In the genomic region with DNA sequence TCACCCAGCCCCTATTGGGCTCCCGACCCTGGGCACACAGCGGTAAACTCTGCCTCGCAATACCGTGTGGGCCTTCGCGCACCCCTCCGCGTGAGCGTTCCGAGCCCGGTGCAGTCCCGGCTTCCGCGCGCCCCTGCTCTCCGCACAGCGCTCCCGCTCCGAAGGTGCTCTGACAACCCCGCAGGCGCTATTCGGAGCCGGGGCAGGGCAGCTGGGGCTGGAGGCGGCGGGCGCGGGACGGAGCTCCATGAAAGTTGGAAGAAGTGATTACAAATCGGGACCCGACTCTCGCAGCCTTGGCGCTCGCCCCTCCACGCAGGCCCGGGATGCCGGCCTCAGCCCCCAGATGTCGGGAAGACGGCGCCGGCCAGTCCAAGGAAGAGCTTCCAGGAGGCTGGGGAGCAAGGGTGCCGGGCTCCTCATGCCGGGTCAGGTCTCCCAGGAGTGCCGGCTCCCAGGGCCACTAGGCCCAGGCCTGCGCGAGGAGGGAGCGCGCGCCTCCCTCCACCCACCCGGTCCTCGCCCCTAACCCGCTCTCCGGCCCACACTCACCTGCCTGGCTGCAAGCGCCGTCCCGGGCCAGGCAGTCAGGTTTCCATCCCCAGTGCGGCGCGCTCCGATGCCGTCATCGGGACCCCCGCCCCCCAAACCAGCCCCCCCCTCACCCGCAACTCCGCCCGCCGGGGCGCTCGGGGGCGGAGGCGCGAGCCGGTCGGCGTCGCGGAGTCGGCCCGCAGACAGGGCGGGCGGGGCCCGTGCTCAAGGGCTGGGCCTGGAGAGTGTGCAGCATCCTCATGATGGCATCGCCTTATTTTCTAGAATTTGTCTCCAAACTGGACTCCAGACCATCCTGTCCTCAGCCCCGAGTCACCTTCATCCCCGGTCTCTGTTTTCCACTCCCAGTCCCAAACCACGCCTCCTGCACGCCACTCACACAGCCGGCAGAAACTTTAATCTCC, we compare ENCODE assay signal across 8 cellular contexts. TPM values are rescaled to one million over a fixed set of nuclear protein-coding genes. Genes with fewer than 3 reads are reported as not detected.
DNase-seq lines count a peak whose midpoint lies in the region; ATAC-seq and TF ChIP-seq lines count a peak whose summit lies in the region.

A gene with protein sequence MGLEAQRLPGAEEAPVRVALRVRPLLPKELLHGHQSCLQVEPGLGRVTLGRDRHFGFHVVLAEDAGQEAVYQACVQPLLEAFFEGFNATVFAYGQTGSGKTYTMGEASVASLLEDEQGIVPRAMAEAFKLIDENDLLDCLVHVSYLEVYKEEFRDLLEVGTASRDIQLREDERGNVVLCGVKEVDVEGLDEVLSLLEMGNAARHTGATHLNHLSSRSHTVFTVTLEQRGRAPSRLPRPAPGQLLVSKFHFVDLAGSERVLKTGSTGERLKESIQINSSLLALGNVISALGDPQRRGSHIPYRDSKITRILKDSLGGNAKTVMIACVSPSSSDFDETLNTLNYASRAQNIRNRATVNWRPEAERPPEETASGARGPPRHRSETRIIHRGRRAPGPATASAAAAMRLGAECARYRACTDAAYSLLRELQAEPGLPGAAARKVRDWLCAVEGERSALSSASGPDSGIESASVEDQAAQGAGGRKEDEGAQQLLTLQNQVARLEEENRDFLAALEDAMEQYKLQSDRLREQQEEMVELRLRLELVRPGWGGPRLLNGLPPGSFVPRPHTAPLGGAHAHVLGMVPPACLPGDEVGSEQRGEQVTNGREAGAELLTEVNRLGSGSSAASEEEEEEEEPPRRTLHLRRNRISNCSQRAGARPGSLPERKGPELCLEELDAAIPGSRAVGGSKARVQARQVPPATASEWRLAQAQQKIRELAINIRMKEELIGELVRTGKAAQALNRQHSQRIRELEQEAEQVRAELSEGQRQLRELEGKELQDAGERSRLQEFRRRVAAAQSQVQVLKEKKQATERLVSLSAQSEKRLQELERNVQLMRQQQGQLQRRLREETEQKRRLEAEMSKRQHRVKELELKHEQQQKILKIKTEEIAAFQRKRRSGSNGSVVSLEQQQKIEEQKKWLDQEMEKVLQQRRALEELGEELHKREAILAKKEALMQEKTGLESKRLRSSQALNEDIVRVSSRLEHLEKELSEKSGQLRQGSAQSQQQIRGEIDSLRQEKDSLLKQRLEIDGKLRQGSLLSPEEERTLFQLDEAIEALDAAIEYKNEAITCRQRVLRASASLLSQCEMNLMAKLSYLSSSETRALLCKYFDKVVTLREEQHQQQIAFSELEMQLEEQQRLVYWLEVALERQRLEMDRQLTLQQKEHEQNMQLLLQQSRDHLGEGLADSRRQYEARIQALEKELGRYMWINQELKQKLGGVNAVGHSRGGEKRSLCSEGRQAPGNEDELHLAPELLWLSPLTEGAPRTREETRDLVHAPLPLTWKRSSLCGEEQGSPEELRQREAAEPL (N-terminal part only) (minus strand): TSS at position 621 of the 959 bp plus-strand sequence. CDS start 2,537 bp downstream, outside the sequence.

- TF ChIP-seq CTCF in omental fat pad (IDR thresholded peaks at IDR 0.05) = no peak

- ATAC-seq in omental fat pad (ENCODE audit: low FRiP score) (peak; percentile 87), HG03521 (IDR thresholded peaks at IDR 0.05; ENCODE audit: unreplicated experiment) (no peak), HG02885 (IDR thresholded peaks at IDR 0.05; ENCODE audit: poor library complexity, unreplicated experiment) (no peak)

- DNase-seq in EL = peak; percentile 58
- peak; percentile 92 for DNase-seq in HuH-7.5 (ENCODE audit: low spot score)
- peak; percentile 34 for DNase-seq in activated T-cell treated with anti-CD3 and anti-CD28 coated beads for 48 hours (ENCODE audit: low read depth)
- peak; percentile 50 for DNase-seq in glomerular visceral epithelial cell (ENCODE audit: extremely low spot score)
- DNase-seq in omental fat pad (ENCODE audit: low spot score) = no peak
- DNase-seq in SIG-M5 (lab: John Stamatoyannopoulos, UW) = no peak

RNA-seq across cellular contexts. Expression of the gene that starts here (rescaled TPM):
- 10 to 100 TPM in 1 of 4 donors, 1 to 10 TPM in 3; 6.2 to 12.6 (median 7.7) TPM for total RNA-seq in omental fat pad

Comparison
In these comparisons a context has a peak if more than half of its experiments do, and no peak if none do; other contexts are left out.
1. DNase-seq: peak in EL (single experiment), HuH-7.5 (single experiment), activated T-cell treated with anti-CD3 and anti-CD28 coated beads for 48 hours (single experiment) and glomerular visceral epithelial cell (single experiment); none in omental fat pad (single experiment) and SIG-M5 (single experiment).